ENCODE assay signal across 12 cellular contexts in the genomic region with DNA sequence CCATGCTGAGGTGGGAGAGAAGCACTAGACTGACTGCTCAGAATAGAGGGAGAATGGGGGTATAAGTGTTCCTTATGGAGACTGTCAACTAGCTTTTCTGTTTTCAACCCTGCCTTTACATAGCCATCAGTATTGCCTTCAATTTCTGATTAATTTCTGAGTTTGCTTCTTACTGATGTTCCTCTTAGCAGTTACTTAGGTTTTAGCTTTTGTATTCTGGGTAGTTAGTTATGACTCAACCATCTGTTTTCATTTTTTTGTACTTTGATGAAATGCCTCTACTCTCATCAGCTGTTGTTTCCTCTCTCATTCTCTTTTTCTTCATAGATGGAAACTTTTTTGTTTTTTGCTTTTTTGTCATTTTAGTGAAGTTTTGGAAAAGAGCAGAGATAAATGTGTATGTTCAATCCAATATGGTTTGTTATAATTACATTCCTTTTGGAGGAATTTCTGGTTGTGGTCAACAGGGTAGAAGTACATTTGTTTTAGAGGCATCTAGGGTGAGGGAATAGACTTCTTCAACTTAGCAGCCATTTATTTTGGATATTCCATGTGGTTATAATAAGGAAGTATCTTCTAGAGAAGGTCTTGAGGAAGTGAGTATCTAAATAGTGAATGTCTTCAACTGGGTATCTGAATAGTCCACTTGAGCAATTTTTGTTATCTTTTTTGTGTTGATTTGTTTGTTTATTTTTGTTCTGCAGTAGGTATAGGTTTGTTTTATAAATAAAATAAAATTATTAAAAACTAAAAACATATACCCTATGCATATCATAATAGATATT. TPM values are rescaled to one million over a fixed set of nuclear protein-coding genes. Genes with fewer than 3 reads are reported as not detected.
A peak's percentile ranks its signal among the peaks of the same experiment; 100 is the strongest.
DNase-seq lines count a peak whose midpoint lies in the region; ATAC-seq and TF ChIP-seq lines count a peak whose summit lies in the region.
"Had no signal": no experiment of that assay in that cellular context is flagged by ENCODE, and none has a peak within 500 bp of the region (broad histone marks: within the 10 kb centered on the region; RNA-seq: fewer than 3 reads in every experiment).

No MANE protein-coding gene starts in this region.

- H3K9me3 ChIP-seq in IMR-90 (ENCODE audit: control insufficient read depth, insufficient read depth, low read length), result no peaks in the 10 kb centered on the region
- H3K9me3 ChIP-seq in A673 (ENCODE audit: low read depth, low read length, poor library complexity, severe bottlenecking), result no peaks in the 10 kb centered on the region
- H3K9me3 ChIP-seq: colonic mucosa, MG63 had no signal

- no peak overlapping the region for H3K14ac ChIP-seq in IMR-90 (replicated peaks; ENCODE audit: low read depth, low read length)

- BruUV-seq in IMR-90 (replicated peaks; lab: Mats Ljungman, UMichigan) (no TSS peak), A673 (replicated peaks; lab: Mats Ljungman, UMichigan) (no TSS peak)

- in situ Hi-C loops in IMR-90 (cut with MboI; ENCODE audit: low sequenced_read_pairs), result no loop called here

- dilution Hi-C loops in IMR-90 (cut with HindIII; ENCODE audit: low sequenced_read_pairs, unreplicated experiment), result no loop called here

- no peak overlapping the region for H3K9ac ChIP-seq in IMR-90 (ENCODE audit: low read depth, low read length)

- no peak overlapping the region for H2AK9ac ChIP-seq in IMR-90 (replicated peaks; ENCODE audit: low read depth, low read length, poor library complexity)

- H3K18ac ChIP-seq in IMR-90 (ENCODE audit: low read depth, low read length), result peak overlapping the region; percentile 70

- H3K4me1 ChIP-seq in IMR-90 (ENCODE audit: control insufficient read depth, insufficient read depth, low read length) (peaks cover 7% of the 10 kb centered on the region), A673 (ENCODE audit: insufficient read depth, low read length, poor library complexity, severe bottlenecking) (no peaks in the 10 kb centered on the region)
- H3K4me1 ChIP-seq: colonic mucosa had no signal

- no peak overlapping the region for H3K27ac ChIP-seq in IMR-90 (ENCODE audit: insufficient read depth, low read length)
- H3K27ac ChIP-seq in A673 (ENCODE audit: low read depth, low read length, poor library complexity, severe bottlenecking), result no peak overlapping the region
- H3K27ac ChIP-seq: colonic mucosa had no signal

- no peak overlapping the region for H3K23ac ChIP-seq in IMR-90 (ENCODE audit: low read depth, low read length)

- no peak overlapping the region for H2AFZ ChIP-seq in IMR-90 (replicated peaks; ENCODE audit: low read length, poor library complexity)

- H3K36me3 ChIP-seq in IMR-90 (ENCODE audit: control insufficient read depth, insufficient read depth, low read length) (no peaks in the 10 kb centered on the region), A673 (ENCODE audit: insufficient read depth, low read length, poor library complexity, severe bottlenecking) (no peaks in the 10 kb centered on the region)
- H3K36me3 ChIP-seq: colonic mucosa had no signal

- no peaks in the 10 kb centered on the region for H3K9me1 ChIP-seq in IMR-90 (ENCODE audit: insufficient read depth, low read length)

- H3K27me3 ChIP-seq in IMR-90 (ENCODE audit: control insufficient read depth, insufficient read depth, low read length) (no peaks in the 10 kb centered on the region), A673 (replicated peaks; ENCODE audit: insufficient read depth, low read depth, low read length, poor library complexity) (peaks cover 19% of the 10 kb centered on the region)
- H3K27me3 ChIP-seq: colonic mucosa, MG63 had no signal

- CTCF ChIA-PET in IMR-90 (lab: Yijun Ruan, JAX), result no interaction called here
- CTCF ChIA-PET in A673 (lab: Charles Lee), result no interaction called here

- no peak overlapping the region for H3K4me2 ChIP-seq in IMR-90 (ENCODE audit: low read depth, low read length)

- peak overlapping the region; percentile 42; the same call in 1 of the 2 replicates for H2BK120ac ChIP-seq in IMR-90 (ENCODE audit: low read depth, low read length)

- ATAC-seq in GM18508 (IDR thresholded peaks at IDR 0.05; ENCODE audit: insufficient read depth, unreplicated experiment), result peak; percentile 54
- ATAC-seq in GM21529 (IDR thresholded peaks at IDR 0.05; ENCODE audit: unreplicated experiment), result peak; percentile 86
- ATAC-seq in IMR-90 (ENCODE audit: low read depth), result peak; percentile 52; the same call in 1 of the 2 replicates

- no peak for TF ChIP-seq POLR2A in IMR-90 (IDR thresholded peaks at IDR 0.05; ENCODE audit: low read depth, low read length)

- no peak overlapping the region for H2AK5ac ChIP-seq in IMR-90 (ENCODE audit: low read depth, low read length)

- H3K4ac ChIP-seq in IMR-90 (ENCODE audit: low read depth, low read length), result no peak overlapping the region

- no peak overlapping the region for H2BK20ac ChIP-seq in IMR-90 (ENCODE audit: low read depth, low read length)

- no peak overlapping the region for H3K56ac ChIP-seq in IMR-90 (ENCODE audit: extremely low read depth, insufficient read depth, low read length)

- no peak for TF ChIP-seq CTCF in IMR-90 (conservative IDR thresholded peaks at IDR 0.05; ENCODE audit: low read depth, low read length)
- no peak for TF ChIP-seq CTCF in fibroblast of the aortic adventitia (IDR thresholded peaks at IDR 0.05; ENCODE audit: insufficient read depth, low read length)
- no peak for TF ChIP-seq CTCF in A673 (conservative IDR thresholded peaks at IDR 0.05; ENCODE audit: low read depth, low read length)

- DNase-seq in IMR-90 (peak; percentile 28), fibroblast of the aortic adventitia (ENCODE audit: low read depth) (peak; percentile 25), COLO668 (lab: John Stamatoyannopoulos, UW; ENCODE audit: unreplicated experiment) (no peak), NCI-H187 treated with DMSO at 0.1 percent for 48 hours (lab: John Stamatoyannopoulos, UW) (no peak), A673 (ENCODE audit: low spot score) (no peak)
- DNase-seq in activated effector memory CD4-positive, alpha-beta T cell treated with Interleukin-2 at 50 U/mL for 16 hours, result no peak
- DNase-seq: colonic mucosa, MG63 had no signal

- no peak overlapping the region for H4K91ac ChIP-seq in IMR-90 (ENCODE audit: insufficient read depth, low read depth, low read length)

- H4K20me1 ChIP-seq in IMR-90 (ENCODE audit: insufficient read depth, low read length), result no peaks in the 10 kb centered on the region

- no peak overlapping the region for H2BK5ac ChIP-seq in IMR-90 (ENCODE audit: low read depth, low read length, poor library complexity, severe bottlenecking)

- POLR2A ChIA-PET in IMR-90 (lab: Charles Lee; ENCODE audit: unreplicated experiment) (no interaction called here), A673 (lab: Charles Lee; ENCODE audit: low non-redundant PET) (no interaction called here)

- H4K8ac ChIP-seq in IMR-90 (ENCODE audit: low read depth in 2 of 2, low read length in 2 of 2), result no peak overlapping the region; a peak in 1 of 4 replicates

- no peak overlapping the region for H2BK15ac ChIP-seq in IMR-90 (ENCODE audit: low read depth, low read length)

- H3K79me1 ChIP-seq in IMR-90 (ENCODE audit: low read depth in 1 of 2, low read length in 2 of 2), result no peaks in the 10 kb centered on the region

- H3K4me3 ChIP-seq in IMR-90 (ENCODE audit: insufficient read depth, low read depth, low read length) (no peak overlapping the region), fibroblast of the aortic adventitia (ENCODE audit: low read depth, low read length) (no peak overlapping the region), A673 (ENCODE audit: low read depth, low read length, poor library complexity, severe bottlenecking) (no peak overlapping the region)
- H3K4me3 ChIP-seq: colonic mucosa, MG63 had no signal

- no peak overlapping the region; the same call in 1 of the 2 replicates for H4K5ac ChIP-seq in IMR-90 (ENCODE audit: low read depth, low read length)

- intact Hi-C loops in IMR-90 (cut with micrococcal nuclease), result no loop called here
- intact Hi-C loops in A673 (cut with micrococcal nuclease; ENCODE audit: unreplicated experiment), result loop anchor here (5.0 kb wide), 1 partner anchor 231 kb away; no protein-coding TSS in a partner anchor

- no peak for TF ChIP-seq RAD21 in IMR-90 (IDR thresholded peaks at IDR 0.05; ENCODE audit: low read length)

TF ChIP-seq in IMR-90, 13 proteins besides CTCF, POLR2A, EP300 and RAD21 (continues in another document):
- TF ChIP-seq, protein P1, sequence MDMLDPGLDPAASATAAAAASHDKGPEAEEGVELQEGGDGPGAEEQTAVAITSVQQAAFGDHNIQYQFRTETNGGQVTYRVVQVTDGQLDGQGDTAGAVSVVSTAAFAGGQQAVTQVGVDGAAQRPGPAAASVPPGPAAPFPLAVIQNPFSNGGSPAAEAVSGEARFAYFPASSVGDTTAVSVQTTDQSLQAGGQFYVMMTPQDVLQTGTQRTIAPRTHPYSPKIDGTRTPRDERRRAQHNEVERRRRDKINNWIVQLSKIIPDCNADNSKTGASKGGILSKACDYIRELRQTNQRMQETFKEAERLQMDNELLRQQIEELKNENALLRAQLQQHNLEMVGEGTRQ (IDR thresholded peaks at IDR 0.05; ENCODE audit: low read depth, low read length), result no peak
- TF ChIP-seq CEBPB (IDR thresholded peaks at IDR 0.05; ENCODE audit: low read depth, low read length), result no peak
- TF ChIP-seq MXI1 (IDR thresholded peaks at IDR 0.05; ENCODE audit: borderline replicate concordance, low read depth, low read length), result no peak

RNA-seq across cellular contexts. Expression of a gene that starts 29.6 kb away (rescaled TPM):
- not detected in 2 replicates for total RNA-seq in IMR-90 (2012; rRNA removed)
- polyA plus RNA-seq in IMR-90 (2012; rRNA removed), result not detected in 2 replicates
- not detected in 2 replicates for polyA plus RNA-seq in IMR-90 (2012; cell fraction: cytosol; rRNA removed)
- not detected in 2 replicates for polyA plus RNA-seq in IMR-90 (2012; cell fraction: nucleus; rRNA removed; ENCODE audit: low replicate concordance)
- 0.27 TPM in 1 of 2 replicates, not detected in the other for total RNA-seq in fibroblast of the aortic adventitia (ENCODE audit: low replicate concordance)
- not detected in 2 replicates for total RNA-seq in A673 (2021)
- total RNA-seq: colonic mucosa, Daoy had no signal
- polyA plus RNA-seq: neural cell had no signal

RNA-seq across cellular contexts. Expression of a gene that starts 48.0 kb away (rescaled TPM):
- total RNA-seq in IMR-90 (2012; rRNA removed), result 7.2 and 15.6 TPM in 2 replicates
- polyA plus RNA-seq in IMR-90 (2012; rRNA removed), result 3.0 and 4.8 TPM in 2 replicates
- 0.44 and 1.1 TPM in 2 replicates for polyA plus RNA-seq in IMR-90 (2012; cell fraction: cytosol; rRNA removed)
- polyA plus RNA-seq in IMR-90 (2012; cell fraction: nucleus; rRNA removed; ENCODE audit: low replicate concordance), result 0.71 and 4.1 TPM in 2 replicates
- total RNA-seq in fibroblast of the aortic adventitia (ENCODE audit: low replicate concordance), result 4.1 and 15.8 TPM in 2 replicates
- total RNA-seq in A673 (2021), result 37.8 and 43.0 TPM in 2 replicates

RNA-seq across cellular contexts. Expression of a gene that starts 48.1 kb away (rescaled TPM):
- total RNA-seq in IMR-90 (2012; rRNA removed) (55.0 and 71.9 TPM in 2 replicates), fibroblast of the aortic adventitia (ENCODE audit: low replicate concordance) (29.8 and 36.2 TPM in 2 replicates), A673 (2021) (48.4 and 57.3 TPM in 2 replicates)
- polyA plus RNA-seq in IMR-90 (2012; rRNA removed), result 28.4 and 41.1 TPM in 2 replicates
- polyA plus RNA-seq in IMR-90 (2012; cell fraction: cytosol; rRNA removed), result 5.5 and 8.4 TPM in 2 replicates
- 2.2 and 18.7 TPM in 2 replicates for polyA plus RNA-seq in IMR-90 (2012; cell fraction: nucleus; rRNA removed; ENCODE audit: low replicate concordance)

Comparison
In these comparisons a context has a peak if more than half of its experiments do, and no peak if none do; other contexts are left out.
1. DNase-seq: peak in IMR-90 (single experiment) and fibroblast of the aortic adventitia (single experiment); none in COLO668 (single experiment), activated effector memory CD4-positive, alpha-beta T cell treated with Interleukin-2 at 50 U/mL for 16 hours (single experiment), NCI-H187 treated with DMSO at 0.1 percent for 48 hours (single experiment) and A673 (single experiment).
2. Peak in every context shown above with its lines, with median percentiles within 50 percentile points of each other: ATAC-seq.